25 cellular contexts compared by ENCODE assay signal in genomic region chr3:148226246-148226645, GRCh38.
A peak's percentile ranks its signal among the peaks of the same experiment; 100 is the strongest.
DNase-seq lines count a peak whose midpoint lies in the region; ATAC-seq and TF ChIP-seq lines count a peak whose summit lies in the region.
"Had no signal": no experiment of that assay in that cellular context is flagged by ENCODE, and none has a peak within 500 bp of the region (broad histone marks: within the 10 kb centered on the region; RNA-seq: fewer than 3 reads in every experiment).

No MANE protein-coding gene starts in this region.

- intact Hi-C loops in MCF 10A (cut with micrococcal nuclease) (no loop called here), breast epithelium (cut with DNase I; ENCODE audit: low total_unique reads) (no loop called here), mammary epithelial cell (cut with micrococcal nuclease) (no loop called here)

- no peak for ATAC-seq in GM21825 (IDR thresholded peaks at IDR 0.05; ENCODE audit: unreplicated experiment)
- ATAC-seq: A549, Panc1, SK-N-SH treated with all-trans-retinoic acid at 6 μM for 48 hours, T-helper 17 cell had no signal

- WGBS in mammary epithelial cell (ENCODE audit: low coverage, missing lambda C conversion rate): 26% methylated on average over 3 of the region's 3 CpGs

- BruUV-seq in MCF 10A (replicated peaks; lab: Mats Ljungman, UMichigan): no TSS peak
- BruUV-seq in mammary epithelial cell (replicated peaks; lab: Mats Ljungman, UMichigan): no TSS peak

- H3K9me3 ChIP-seq in breast epithelium: no peaks in the 10 kb centered on the region
- no peaks in the 10 kb centered on the region for H3K9me3 ChIP-seq in mammary epithelial cell (replicated peaks; ENCODE audit: insufficient read depth, low read length)
- H3K9me3 ChIP-seq: A549 had no signal

- H3K27me3 ChIP-seq in breast epithelium (no peaks in the 10 kb centered on the region), mammary epithelial cell (ENCODE audit: insufficient read depth, low read length) (no peaks in the 10 kb centered on the region)

- dilution Hi-C loops in mammary epithelial cell (cut with HindIII; ENCODE audit: low sequenced_read_pairs): no loop called here

- H3K4me3 ChIP-seq in breast epithelium (no peak overlapping the region), mammary epithelial cell (replicated peaks in 1 of 3; ENCODE audit: insufficient read depth in 1 of 3, low read depth in 2 of 3, low read length in 3 of 3) (no peak overlapping the region)
- H3K4me3 ChIP-seq: A549 had no signal

- in situ Hi-C loops in mammary epithelial cell (cut with MboI; ENCODE audit: low sequenced_read_pairs in 2 of 2): no loop called here

- no peak for TF ChIP-seq CTCF in MCF 10A (IDR thresholded peaks at IDR 0.05; ENCODE audit: unreplicated experiment)
- no peak for TF ChIP-seq CTCF in breast epithelium (IDR thresholded peaks at IDR 0.05)
- TF ChIP-seq CTCF in mammary epithelial cell (conservative IDR thresholded peaks at IDR 0.05 in 1 of 2, IDR thresholded peaks at IDR 0.05 in 1 of 2; ENCODE audit: extremely low read depth in 1 of 2, insufficient read depth in 1 of 2, low read depth in 1 of 2, low read length in 2 of 2): no peak

- no peaks in the 10 kb centered on the region for H3K36me3 Mint-ChIP-seq in MCF 10A (ENCODE audit: insufficient read depth, unreplicated experiment)
- H3K36me3 Mint-ChIP-seq: CD4-positive, alpha-beta memory T cell had no signal

- peaks cover 17% of the 10 kb centered on the region for H3K4me1 Mint-ChIP-seq in MCF 10A (ENCODE audit: insufficient read depth, unreplicated experiment)

- H3K27me3 Mint-ChIP-seq in MCF 10A (ENCODE audit: insufficient read depth, unreplicated experiment): no peaks in the 10 kb centered on the region
- H3K27me3 Mint-ChIP-seq: CD4-positive, alpha-beta memory T cell; T-helper 17 cell had no signal

- no peak overlapping the region for H3K9ac ChIP-seq in mammary epithelial cell (ENCODE audit: insufficient read depth, low read length)

- DNase-seq in MCF 10A (ENCODE audit: unreplicated experiment): peak; percentile 51
- no peak for DNase-seq in breast epithelium (ENCODE audit: low spot score in 2 of 2)
- peak; percentile 19 for DNase-seq in RPMI8226
- peak; percentile 60 for DNase-seq in mammary epithelial cell
- DNase-seq in kidney tubule cell (ENCODE audit: low spot score): peak; percentile 20
- DNase-seq in glomerular visceral epithelial cell (ENCODE audit: extremely low spot score): no peak
- no peak for DNase-seq in NCI-H524 (lab: John Stamatoyannopoulos, UW)
- DNase-seq: AML-193; C1 segment of cervical spinal cord; CD4-positive, alpha-beta memory T cell; COR-L47; DND-41; H7; KBM-7; MM.1S; NCI-H2029; NCI-H345; NCI-H510A treated with DMSO at 0.1 percent for 48 hours; NCI-H774; SIG-M5; T-helper 17 cell had no signal

- TF ChIP-seq POLR2A in breast epithelium (IDR thresholded peaks at IDR 0.05): no peak

- H3K4me1 ChIP-seq in breast epithelium (no peaks in the 10 kb centered on the region), mammary epithelial cell (ENCODE audit: insufficient read depth, low read length) (peaks cover 16% of the 10 kb centered on the region)
- H3K4me1 ChIP-seq: A549 had no signal

- no peak overlapping the region for H3K4me3 Mint-ChIP-seq in MCF 10A (ENCODE audit: unreplicated experiment)
- H3K4me3 Mint-ChIP-seq: CD4-positive, alpha-beta memory T cell; T-helper 17 cell had no signal

- no peaks in the 10 kb centered on the region for H3K9me3 Mint-ChIP-seq in MCF 10A (ENCODE audit: unreplicated experiment)
- H3K9me3 Mint-ChIP-seq: CD4-positive, alpha-beta memory T cell had no signal

- peak overlapping the region; percentile 24 for H2AFZ ChIP-seq in mammary epithelial cell (ENCODE audit: low read depth, low read length)

- H3K27ac ChIP-seq in breast epithelium (no peak overlapping the region), mammary epithelial cell (ENCODE audit: insufficient read depth, low read depth, low read length) (no peak overlapping the region)
- H3K27ac ChIP-seq: A549 had no signal

- CTCF ChIA-PET in MCF 10A (lab: Yijun Ruan, JAX) (no interaction called here), mammary epithelial cell (lab: Charles Lee; ENCODE audit: low non-redundant PET) (no interaction called here)

- POLR2A ChIA-PET in MCF 10A (lab: Yijun Ruan, JAX): no interaction called here

- no peak overlapping the region for H3K4me2 ChIP-seq in mammary epithelial cell (ENCODE audit: insufficient read depth, low read depth, low read length)
- H3K4me2 ChIP-seq: A549 had no signal

- H3K36me3 ChIP-seq in breast epithelium (peaks cover 6% of the 10 kb centered on the region), mammary epithelial cell (ENCODE audit: insufficient read depth, low read length) (no peaks in the 10 kb centered on the region)

- no peak overlapping the region for H3K27ac Mint-ChIP-seq in MCF 10A (ENCODE audit: low read depth, unreplicated experiment)
- H3K27ac Mint-ChIP-seq: CD4-positive, alpha-beta memory T cell; T-helper 17 cell had no signal

- H3K79me2 ChIP-seq in mammary epithelial cell (ENCODE audit: insufficient read depth, low read length): no peaks in the 10 kb centered on the region

- no peaks in the 10 kb centered on the region for H4K20me1 ChIP-seq in mammary epithelial cell (ENCODE audit: insufficient read depth, low read length)

Comparison
In these comparisons a context has a peak if more than half of its experiments do, and no peak if none do; other contexts are left out.
1. DNase-seq: peak in MCF 10A (single experiment), RPMI8226 (single experiment), mammary epithelial cell (single experiment) and kidney tubule cell (single experiment); none in breast epithelium (0 of 2), glomerular visceral epithelial cell (single experiment) and NCI-H524 (0 of 2).